ENCODE assay signal across 8 cellular contexts in genomic region chr19:56118666-56119584, GRCh38. TPM values are rescaled to one million over a fixed set of nuclear protein-coding genes. Genes with fewer than 3 reads are reported as not detected.
DNase-seq lines count a peak whose midpoint lies in the region; ATAC-seq and TF ChIP-seq lines count a peak whose summit lies in the region.

No MANE protein-coding gene starts in this region.

- ATAC-seq in activated naive CD4-positive, alpha-beta T cell treated with anti-CD3 and anti-CD28 coated beads, Interleukin-2, amount 50 U/mL, for 72 hours, result no peak
- ATAC-seq in HG03521 (IDR thresholded peaks at IDR 0.05; ENCODE audit: unreplicated experiment) (no peak), omental fat pad (ENCODE audit: low FRiP score) (no peak), HG02763 (IDR thresholded peaks at IDR 0.05; ENCODE audit: unreplicated experiment) (no peak)

- H3K9me3 ChIP-seq in liver (ENCODE audit: control insufficient read depth in 4 of 4, low read length in 3 of 4) (no peaks in the 10 kb centered on the region), tibial nerve (no peaks in the 10 kb centered on the region)

- H3K36me3 ChIP-seq in liver (ENCODE audit: control insufficient read depth in 4 of 4, insufficient read depth in 3 of 4, low read depth in 1 of 4, low read length in 3 of 4) (no peaks in the 10 kb centered on the region), tibial nerve (peaks cover 0 to 18% (median 0%) of the 10 kb centered on the region in 3 donors)

- TF ChIP-seq POLR2A in tibial nerve (IDR thresholded peaks at IDR 0.05), result no peak

- H3K36me3 Mint-ChIP-seq in activated naive CD4-positive, alpha-beta T cell treated with anti-CD3 and anti-CD28 coated beads, Interleukin-2, amount 10 ng/mL, durations not matched to agents 7 days and 5 days, result peaks cover 15% of the 10 kb centered on the region
- H3K36me3 Mint-ChIP-seq in activated naive CD4-positive, alpha-beta T cell treated with anti-CD3 and anti-CD28 coated beads, Interleukin-2, amount 50 U/mL, for 72 hours, result peaks cover 6 to 7% of the 10 kb centered on the region in 2 donors

- H3K4me3 ChIP-seq in liver (ENCODE audit: low read depth in 1 of 3, low read length in 3 of 3), result peak overlapping the region; percentile 71 to 84 (median 79)
- H3K4me3 ChIP-seq in tibial nerve, result peak overlapping the region in 3 of 4 donors; percentile 74 to 83 (median 77)

- peak overlapping the region; percentile 29 to 34 for H3K9ac ChIP-seq in liver (ENCODE audit: low read depth in 1 of 2, low read length in 2 of 2)

- peaks cover 57% of the 10 kb centered on the region for H3K4me1 Mint-ChIP-seq in activated naive CD4-positive, alpha-beta T cell treated with anti-CD3 and anti-CD28 coated beads, Interleukin-2, amount 10 ng/mL, durations not matched to agents 7 days and 5 days

- no peak for TF ChIP-seq EP300 in tibial nerve (IDR thresholded peaks at IDR 0.05)

- TF ChIP-seq RAD21 in liver (IDR thresholded peaks at IDR 0.05), result no peak

- TF ChIP-seq CTCF in liver (IDR thresholded peaks at IDR 0.05; ENCODE audit: low read depth, low read length, missing input control) (no peak), tibial nerve (IDR thresholded peaks at IDR 0.05) (no peak), omental fat pad (IDR thresholded peaks at IDR 0.05) (no peak)

- H3K27ac ChIP-seq in liver (ENCODE audit: low read depth in 1 of 2, low read length in 2 of 2) (peak overlapping the region; percentile 92 to 97), tibial nerve (peak overlapping the region; percentile 77 to 99 (median 94))

- peak overlapping the region; percentile 87 for H3K4me3 Mint-ChIP-seq in activated naive CD4-positive, alpha-beta T cell treated with anti-CD3 and anti-CD28 coated beads, Interleukin-2, amount 10 ng/mL, durations not matched to agents 7 days and 5 days

- H3K27ac Mint-ChIP-seq in activated naive CD4-positive, alpha-beta T cell treated with anti-CD3 and anti-CD28 coated beads, Interleukin-2, amount 10 ng/mL, durations not matched to agents 7 days and 5 days, result peak overlapping the region; percentile 90
- H3K27ac Mint-ChIP-seq in activated naive CD4-positive, alpha-beta T cell treated with anti-CD3 and anti-CD28 coated beads, Interleukin-2, amount 50 U/mL, for 72 hours, result peak overlapping the region; percentile 90 to 98

- 22% methylated on average over 9 of the region's 9 CpGs for WGBS in liver
- WGBS in tibial nerve, 2 donors, result 33 to 37% methylated on average over 9 of the region's 9 CpGs

- DNase-seq in activated naive CD4-positive, alpha-beta T cell treated with anti-CD3 and anti-CD28 coated beads, Interleukin-2, amount 10 ng/mL, durations not matched to agents 7 days and 5 days, result no peak
- no peak for DNase-seq in activated naive CD4-positive, alpha-beta T cell treated with anti-CD3 and anti-CD28 coated beads, Interleukin-2, amount 50 U/mL, for 16 hours
- DNase-seq in activated naive CD4-positive, alpha-beta T cell treated with anti-CD3 and anti-CD28 coated beads, Interleukin-2, amount 50 U/mL, for 72 hours (ENCODE audit: low spot score in 2 of 2), result no peak
- DNase-seq in tibial nerve (ENCODE audit: low spot score in 2 of 2) (no peak), omental fat pad (ENCODE audit: low spot score) (no peak)

- no peaks in the 10 kb centered on the region for H3K9me3 Mint-ChIP-seq in activated naive CD4-positive, alpha-beta T cell treated with anti-CD3 and anti-CD28 coated beads, Interleukin-2, amount 10 ng/mL, durations not matched to agents 7 days and 5 days
- H3K9me3 Mint-ChIP-seq in activated naive CD4-positive, alpha-beta T cell treated with anti-CD3 and anti-CD28 coated beads, Interleukin-2, amount 50 U/mL, for 72 hours, result no peaks in the 10 kb centered on the region

- no peaks in the 10 kb centered on the region for H3K27me3 Mint-ChIP-seq in activated naive CD4-positive, alpha-beta T cell treated with anti-CD3 and anti-CD28 coated beads, Interleukin-2, amount 10 ng/mL, durations not matched to agents 7 days and 5 days

- H3K4me1 ChIP-seq in liver (ENCODE audit: control insufficient read depth in 4 of 4, insufficient read depth in 4 of 4, low read length in 3 of 4) (peaks cover 20 to 60% (median 47%) of the 10 kb centered on the region in 4 donors), tibial nerve (peaks cover 0 to 68% (median 28%) of the 10 kb centered on the region in 4 donors)

- H3K27me3 ChIP-seq in liver (ENCODE audit: control insufficient read depth in 4 of 4, insufficient read depth in 4 of 4, low read length in 3 of 4) (no peaks in the 10 kb centered on the region), tibial nerve (no peaks in the 10 kb centered on the region)

- CTCF ChIA-PET in activated naive CD4-positive, alpha-beta T cell treated with anti-CD3 and anti-CD28 coated beads, Interleukin-2, amount 10 ng/mL, durations not matched to agents 7 days and 5 days (lab: Charles Lee), result interaction anchor here (0.7 kb wide), 1 partner anchor 38 kb away, joined by 3 read pairs; no protein-coding TSS in a partner anchor

TF ChIP-seq in liver, 16 proteins besides CTCF, POLR2A, EP300 and RAD21:
- TF ChIP-seq MAX (IDR thresholded peaks at IDR 0.05) (no peak), NR2F2 (IDR thresholded peaks at IDR 0.05) (peak; percentile 19)

RNA-seq across cellular contexts. Expression of gene ZNF787, which starts 2.2 kb away (rescaled TPM):
- total RNA-seq in activated naive CD4-positive, alpha-beta T cell treated with anti-CD3 and anti-CD28 coated beads, Interleukin-2, amount 50 U/mL, for 72 hours, result 10 to 100 TPM; 32.2 to 32.5 TPM
- total RNA-seq in liver (10 to 100 TPM; 17.6 to 23.6 TPM), tibial nerve (10 to 100 TPM; 13.6 to 21.6 (median 18.5) TPM), omental fat pad (10 to 100 TPM; 10.9 to 18.6 (median 12.0) TPM)
- 10 to 100 TPM in 1 of 2 donors, 1 to 10 TPM in 1; 2.9 to 20.1 TPM for polyA plus RNA-seq in liver

RNA-seq across cellular contexts. Expression of gene ZNF444, which starts 22.2 kb away (rescaled TPM):
- total RNA-seq in activated naive CD4-positive, alpha-beta T cell treated with anti-CD3 and anti-CD28 coated beads, Interleukin-2, amount 50 U/mL, for 72 hours, result 10 to 100 TPM; 25.9 to 37.3 TPM
- total RNA-seq in liver (10 to 100 TPM; 16.0 to 26.1 TPM), tibial nerve (10 to 100 TPM; 22.3 to 48.6 (median 41.2) TPM), omental fat pad (10 to 100 TPM; 10.4 to 14.2 (median 13.1) TPM)
- polyA plus RNA-seq in liver, result 10 to 100 TPM in 1 of 2 donors, 1 to 10 TPM in 1; 6.1 to 30.4 TPM

RNA-seq across cellular contexts. Expression of gene GALP, which starts 56.9 kb away (rescaled TPM):
- total RNA-seq in activated naive CD4-positive, alpha-beta T cell treated with anti-CD3 and anti-CD28 coated beads, Interleukin-2, amount 50 U/mL, for 72 hours, result not detected
- total RNA-seq in liver (not detected), tibial nerve (not detected), omental fat pad (not detected)
- under 1 TPM; 0.08 to 0.63 TPM for polyA plus RNA-seq in liver
